1 cellular context compared by ENCODE assay signal in genomic region chr5:177985430-177986040, GRCh38.
TF ChIP-seq lines count a peak whose summit lies in the region.

No MANE protein-coding gene starts in this region.

TF ChIP-seq in IMR-90, 13 proteins besides CTCF, POLR2A, EP300 and RAD21 (continued from another document):
- TF ChIP-seq, protein P1, sequence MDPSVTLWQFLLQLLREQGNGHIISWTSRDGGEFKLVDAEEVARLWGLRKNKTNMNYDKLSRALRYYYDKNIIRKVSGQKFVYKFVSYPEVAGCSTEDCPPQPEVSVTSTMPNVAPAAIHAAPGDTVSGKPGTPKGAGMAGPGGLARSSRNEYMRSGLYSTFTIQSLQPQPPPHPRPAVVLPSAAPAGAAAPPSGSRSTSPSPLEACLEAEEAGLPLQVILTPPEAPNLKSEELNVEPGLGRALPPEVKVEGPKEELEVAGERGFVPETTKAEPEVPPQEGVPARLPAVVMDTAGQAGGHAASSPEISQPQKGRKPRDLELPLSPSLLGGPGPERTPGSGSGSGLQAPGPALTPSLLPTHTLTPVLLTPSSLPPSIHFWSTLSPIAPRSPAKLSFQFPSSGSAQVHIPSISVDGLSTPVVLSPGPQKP (IDR thresholded peaks at IDR 0.05; ENCODE audit: borderline replicate concordance, low read depth, low read length), result no peak
- TF ChIP-seq RFX5 (IDR thresholded peaks at IDR 0.05; ENCODE audit: low read depth, low read length) (no peak), RCOR1 (IDR thresholded peaks at IDR 0.05; ENCODE audit: insufficient replicate concordance, low read length) (no peak), MXI1 (IDR thresholded peaks at IDR 0.05; ENCODE audit: borderline replicate concordance, low read depth, low read length) (no peak)
